In the genomic region with DNA sequence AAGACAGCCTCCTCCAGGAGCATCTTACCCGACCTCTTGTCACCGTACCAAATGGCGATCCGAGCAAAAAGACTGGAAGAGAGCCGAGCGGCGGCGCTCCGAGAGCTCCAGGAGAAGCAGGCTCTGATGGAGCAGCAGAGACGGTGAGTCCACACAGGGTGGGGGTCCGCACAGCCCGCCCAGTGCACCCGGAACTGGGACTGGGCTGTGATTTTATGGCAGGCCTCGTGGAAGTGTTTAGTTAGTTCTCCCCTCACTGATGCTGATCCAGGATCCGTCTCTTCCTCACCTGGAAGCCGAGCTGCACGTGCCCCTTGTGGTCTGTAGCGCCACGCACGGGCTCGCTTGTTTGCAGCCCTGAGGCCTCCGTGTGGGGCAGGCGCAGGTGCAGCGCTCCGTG, we compare ENCODE assay signal across 23 cellular contexts.
"Had no signal": no experiment of that assay in that cellular context is flagged by ENCODE, and none has a peak within 500 bp of the region (broad histone marks: within the 10 kb centered on the region; RNA-seq: fewer than 3 reads in every experiment).

No MANE protein-coding gene starts in this region.

- H3K4me3 ChIP-seq: prostate gland, stomach, suprapubic skin, transverse colon, uterus had no signal

- H3K36me3 ChIP-seq: prostate gland, transverse colon, uterus had no signal

- ATAC-seq: activated CD8-positive, alpha-beta T cell treated with anti-CD3 and anti-CD28 coated beads, Interleukin-2, amount 10 ng/mL, durations not matched to agents 7 days and 5 days; left lobe of liver; naive thymus-derived CD4-positive, alpha-beta T cell had no signal

- H3K4me3 Mint-ChIP-seq: activated CD8-positive, alpha-beta T cell treated with anti-CD3 and anti-CD28 coated beads, Interleukin-2, amount 10 ng/mL, durations not matched to agents 7 days and 5 days; activated naive CD8-positive, alpha-beta T cell; immature natural killer cell; naive thymus-derived CD4-positive, alpha-beta T cell; neural crest cell had no signal

- H3K27me3 ChIP-seq: stomach, suprapubic skin, transverse colon, uterus had no signal

- H3K27ac ChIP-seq: prostate gland, stomach, suprapubic skin, transverse colon, uterus, WERI-Rb-1 had no signal

- H3K27ac Mint-ChIP-seq: activated CD8-positive, alpha-beta T cell treated with anti-CD3 and anti-CD28 coated beads, Interleukin-2, amount 10 ng/mL, durations not matched to agents 7 days and 5 days; activated naive CD8-positive, alpha-beta T cell; immature natural killer cell; naive thymus-derived CD4-positive, alpha-beta T cell had no signal

- FAIRE-seq: bronchial epithelial cell, endometrium, TTC549 had no signal

- H3K4me1 Mint-ChIP-seq: neural crest cell had no signal

- H3K9me3 Mint-ChIP-seq: immature natural killer cell; naive thymus-derived CD4-positive, alpha-beta T cell; neural crest cell had no signal

- H3K9me3 ChIP-seq: prostate gland, stomach, suprapubic skin, transverse colon, uterus had no signal

- H3K36me3 Mint-ChIP-seq: activated naive CD8-positive, alpha-beta T cell had no signal

- DNase-seq: activated CD4-positive, alpha-beta T cell treated with anti-CD3 and anti-CD28 coated beads for 1 hour; activated CD4-positive, alpha-beta T cell treated with anti-CD3 and anti-CD28 coated beads, Interleukin-2, amount 50 U/mL, for 1 hour; activated CD8-positive, alpha-beta T cell treated with anti-CD3 and anti-CD28 coated beads, Interleukin-2, amount 10 ng/mL, durations not matched to agents 7 days and 5 days; activated T-cell treated with anti-CD3 and anti-CD28 coated beads, Interleukin-2, amount 50 U/mL, for 1 hour; amniotic stem cell; cerebellar nuclear complex; cortex of kidney; immature natural killer cell; naive thymus-derived CD4-positive, alpha-beta T cell; stimulated activated CD4-positive, alpha-beta T cell treated with anti-CD3 and anti-CD28 coated beads, Interleukin-1b, Interleukin-23, amount 100 ng/mL, for 48 hours; stomach; T-helper 1 cell; transverse colon; uterus; WERI-Rb-1 had no signal

- H3K4me1 ChIP-seq: prostate gland, suprapubic skin, transverse colon, uterus had no signal

- H3K27me3 Mint-ChIP-seq: activated naive CD8-positive, alpha-beta T cell; naive thymus-derived CD4-positive, alpha-beta T cell had no signal
